9 cellular contexts compared by ENCODE assay signal in genomic region chr3:177193706-177194268, GRCh38. TPM values are rescaled to one million over a fixed set of nuclear protein-coding genes. Genes with fewer than 3 reads are reported as not detected.
A peak's percentile ranks its signal among the peaks of the same experiment; 100 is the strongest.
DNase-seq lines count a peak whose midpoint lies in the region; ATAC-seq, FAIRE-seq and TF ChIP-seq lines count a peak whose summit lies in the region.
"Had no signal": no experiment of that assay in that cellular context is flagged by ENCODE, and none has a peak within 500 bp of the region (broad histone marks: within the 10 kb centered on the region; RNA-seq: fewer than 3 reads in every experiment).

No MANE protein-coding gene starts in this region.

- H3F3A ChIP-seq in GM23338 (replicated peaks; ENCODE audit: low read depth): 0 out of 2 replicates have a peak, but pooled peaks cover 4% of the 10 kb centered on the region

- peaks cover 16% of the 10 kb centered on the region for H3K27me3 Mint-ChIP-seq in GM23338 (ENCODE audit: insufficient read depth, low read depth, poor library complexity)

- dilution Hi-C loops in endothelial cell of umbilical vein (cut with MboI; ENCODE audit: extremely low pct_ligation_motif_present, low sequenced_read_pairs): no loop called here

- CTCF ChIA-PET in endothelial cell of umbilical vein (lab: Charles Lee): no interaction called here

- H3K4me3 ChIP-seq in GM23338: peak overlapping the region; percentile 91
- H3K4me3 ChIP-seq in NT2/D1 (ENCODE audit: insufficient read length, low read depth): peak overlapping the region; percentile 78
- no peak overlapping the region for H3K4me3 ChIP-seq in endothelial cell of umbilical vein (replicated peaks in 1 of 3; ENCODE audit: insufficient read depth in 1 of 3, low read depth in 1 of 3, low read length in 3 of 3)
- peak overlapping the region; percentile 91 for H3K4me3 ChIP-seq in skeletal muscle cell (ENCODE audit: low read depth, low read length)
- H3K4me3 ChIP-seq in left lung: no peak overlapping the region

- H3K9ac ChIP-seq in NT2/D1 (ENCODE audit: insufficient read length, low read depth): peak overlapping the region; percentile 91
- no peak overlapping the region for H3K9ac ChIP-seq in endothelial cell of umbilical vein (replicated peaks; ENCODE audit: extremely low read depth, insufficient read depth, low read length)

- H4K20me1 ChIP-seq in GM23338 (replicated peaks; ENCODE audit: insufficient read depth): peaks cover 58% of the 10 kb centered on the region
- H4K20me1 ChIP-seq in endothelial cell of umbilical vein (replicated peaks; ENCODE audit: control insufficient read depth, extremely low read depth, insufficient read depth, low read length): peaks cover 6% of the 10 kb centered on the region

- peak overlapping the region; percentile 24; the same call in 1 of the 2 replicates for H3K27ac ChIP-seq in GM23338 (ENCODE audit: low read depth)
- no peak overlapping the region for H3K27ac ChIP-seq in endothelial cell of umbilical vein (ENCODE audit: insufficient read depth, low read depth, low read length)
- no peak overlapping the region for H3K27ac ChIP-seq in left lung

- H3K4me3 Mint-ChIP-seq in GM23338: peak overlapping the region; percentile 95

- no peaks in the 10 kb centered on the region for H3K27me3 ChIP-seq in GM23338 (ENCODE audit: insufficient read depth)
- H3K27me3 ChIP-seq in NT2/D1 (ENCODE audit: insufficient read depth, insufficient read length): no peaks in the 10 kb centered on the region
- H3K27me3 ChIP-seq in endothelial cell of umbilical vein (ENCODE audit: control insufficient read depth in 2 of 2, insufficient read depth in 2 of 2, low read length in 2 of 2): no peaks in the 10 kb centered on the region
- H3K27me3 ChIP-seq in left lung: no peaks in the 10 kb centered on the region

- peaks cover 41% of the 10 kb centered on the region for H3K4me1 ChIP-seq in GM23338 (ENCODE audit: insufficient read depth)
- no peaks in the 10 kb centered on the region for H3K4me1 ChIP-seq in NT2/D1 (ENCODE audit: insufficient read depth, insufficient read length)
- peaks cover 26% of the 10 kb centered on the region for H3K4me1 ChIP-seq in endothelial cell of umbilical vein (ENCODE audit: control insufficient read depth, extremely low read depth, insufficient read depth, low read length)
- H3K4me1 ChIP-seq in left lung: peaks cover 10 to 54% of the 10 kb centered on the region in 2 donors

- POLR2A ChIA-PET in endothelial cell of umbilical vein (lab: Charles Lee): interaction anchor here (1.1 kb wide), 1 partner anchor 146 kb away, joined by 3 read pairs; no protein-coding TSS in a partner anchor

- peak overlapping the region; percentile 86 for H3K4me2 ChIP-seq in GM23338
- H3K4me2 ChIP-seq in endothelial cell of umbilical vein (ENCODE audit: insufficient read depth, low read length): peak overlapping the region; percentile 66

- no peaks in the 10 kb centered on the region for H3K36me3 ChIP-seq in GM23338 (ENCODE audit: insufficient read depth)
- peaks cover 9% of the 10 kb centered on the region for H3K36me3 ChIP-seq in NT2/D1 (ENCODE audit: insufficient read depth, insufficient read length, low read length)
- no peaks in the 10 kb centered on the region for H3K36me3 ChIP-seq in endothelial cell of umbilical vein (ENCODE audit: control insufficient read depth in 2 of 2, extremely low read depth in 1 of 2, insufficient read depth in 2 of 2, low read length in 2 of 2)
- no peaks in the 10 kb centered on the region for H3K36me3 ChIP-seq in left lung

- H2AFZ ChIP-seq in GM23338 (no peak overlapping the region), endothelial cell of umbilical vein (ENCODE audit: low read depth, low read length) (no peak overlapping the region)

- H3K9me3 Mint-ChIP-seq in GM23338: no peaks in the 10 kb centered on the region

- H3K79me2 ChIP-seq in GM23338 (replicated peaks; ENCODE audit: insufficient read depth) (peaks cover 78% of the 10 kb centered on the region), endothelial cell of umbilical vein (ENCODE audit: control insufficient read depth, insufficient read depth, low read length) (peaks cover 79% of the 10 kb centered on the region)

- TF ChIP-seq CTCF in GM23338 (conservative IDR thresholded peaks at IDR 0.05; ENCODE audit: low read depth in 2 of 2) (no peak), endothelial cell of umbilical vein (IDR thresholded peaks at IDR 0.05; ENCODE audit: extremely low read depth in 1 of 2, insufficient read depth in 1 of 2, low read depth in 1 of 2, low read length in 2 of 2) (no peak), left lung (IDR thresholded peaks at IDR 0.05) (no peak)

- no peak for FAIRE-seq in endothelial cell of umbilical vein (lab: Jason Lieb, UNC)

- no peaks in the 10 kb centered on the region for H3K9me1 ChIP-seq in endothelial cell of umbilical vein (replicated peaks; ENCODE audit: control insufficient read depth, extremely low read depth, insufficient read depth, low read length)

- intact Hi-C loops in endothelial cell of umbilical vein (cut with micrococcal nuclease) (loop anchor here (10.0 kb wide), 1 partner anchor 881 kb away; no protein-coding TSS in a partner anchor), left lung (cut with DNase I) (loop anchor here in 1 of 2 donors (10.0 kb wide), 1 partner anchor 139 kb away; no protein-coding TSS in a partner anchor)

- H3K4me1 Mint-ChIP-seq in GM23338: peaks cover 47% of the 10 kb centered on the region

- H3K9me2 ChIP-seq in GM23338 (ENCODE audit: insufficient read depth): no peaks in the 10 kb centered on the region

- no peaks in the 10 kb centered on the region for H3K9me3 ChIP-seq in NT2/D1 (ENCODE audit: insufficient read depth, low read length)
- no peaks in the 10 kb centered on the region for H3K9me3 ChIP-seq in endothelial cell of umbilical vein (replicated peaks; ENCODE audit: control insufficient read depth, insufficient read depth, low read length)
- H3K9me3 ChIP-seq in left lung: no peaks in the 10 kb centered on the region

- BruUV-seq in endothelial cell of umbilical vein (replicated peaks; lab: Mats Ljungman, UMichigan): no TSS peak

- no peak for ATAC-seq in GM23338
- no peak for ATAC-seq in left lung
- no peak for ATAC-seq in GM19452 (IDR thresholded peaks at IDR 0.05; ENCODE audit: unreplicated experiment)

- H3K27ac Mint-ChIP-seq in GM23338: 0 out of 2 replicates have a peak overlapping the region, but pooled peaks have one; percentile 28

- DNase-seq in GM23338 (ENCODE audit: low spot score) (no peak), NT2/D1 (ENCODE audit: low read depth, low spot score) (no peak), endothelial cell of umbilical vein (ENCODE audit: low read depth, low spot score) (no peak), skeletal muscle cell (ENCODE audit: low read depth) (no peak), left lung (no peak)
- DNase-seq in stimulated activated CD4-positive, alpha-beta T cell treated with anti-CD3 and anti-CD28 coated beads, Interleukin-4, amount 100 ng/mL, for 4 hours: no peak
- no peak for DNase-seq in stimulated activated CD4-positive, alpha-beta T cell treated with anti-CD3 and anti-CD28 coated beads, Interleukin-4, amount 100 ng/mL, for 1 hour
- DNase-seq: stimulated activated CD4-positive, alpha-beta T cell treated with anti-CD3 and anti-CD28 coated beads, Interleukin-15, amount 100 ng/mL, for 24 hours had no signal

- no peak for TF ChIP-seq POLR2A in endothelial cell of umbilical vein (IDR thresholded peaks at IDR 0.05; ENCODE audit: low read depth, low read length)

- peaks cover 28% of the 10 kb centered on the region for H3K36me3 Mint-ChIP-seq in GM23338 (ENCODE audit: low read depth)

TF ChIP-seq in GM23338, 12 proteins besides CTCF, POLR2A, EP300 and RAD21:
- TF ChIP-seq EZH2 (IDR thresholded peaks at IDR 0.05; ENCODE audit: low read depth, unreplicated experiment) (no peak), NANOG (IDR thresholded peaks at IDR 0.05; ENCODE audit: borderline replicate concordance) (no peak)

TF ChIP-seq in endothelial cell of umbilical vein, 7 proteins besides CTCF, POLR2A, EP300 and RAD21:
- TF ChIP-seq GATA2 (IDR thresholded peaks at IDR 0.05; ENCODE audit: insufficient read depth, insufficient read length, low read depth, low read length) (no peak), POLR2AphosphoS5 (IDR thresholded peaks at IDR 0.05; ENCODE audit: insufficient read depth, low read depth, low read length) (no peak), MYC (IDR thresholded peaks at IDR 0.05; ENCODE audit: low read depth, low read length) (no peak), MAX (IDR thresholded peaks at IDR 0.05; ENCODE audit: insufficient read depth, insufficient read length) (no peak), FOS (IDR thresholded peaks at IDR 0.05; ENCODE audit: borderline replicate concordance, insufficient read depth, low read length) (no peak), EZH2 (IDR thresholded peaks at IDR 0.05; ENCODE audit: borderline replicate concordance, low read depth, low read length, severe bottlenecking) (no peak), JUN (IDR thresholded peaks at IDR 0.05; ENCODE audit: borderline replicate concordance, insufficient read depth, insufficient read length, low read depth) (no peak)
TF ChIP-seq in endothelial cell of umbilical vein: peak in this region for 0.

RNA-seq across cellular contexts. Expression of gene TBL1XR1, which starts 3.5 kb away (rescaled TPM):
- 122 and 130 TPM in 2 replicates for total RNA-seq in GM23338 (2014; rRNA removed; shearing (Covaris generic))
- polyA plus RNA-seq in GM23338 (2016; fragmentation: Nextera tagmentation; extraction: Ambion mirVana) (37.7 and 49.6 TPM in 2 replicates), endothelial cell of umbilical vein (26.5 and 26.9 TPM in 2 replicates)
- total RNA-seq in endothelial cell of umbilical vein (146 and 152 TPM in 2 replicates), left lung (100 to 1,000 TPM; 152 to 163 TPM)
- polyA plus RNA-seq in endothelial cell of umbilical vein (2011; cell fraction: cytosol; rRNA removed): 24.3 and 31.9 TPM in 2 replicates
- polyA plus RNA-seq in endothelial cell of umbilical vein (2011; cell fraction: nucleus; rRNA removed): 71.4 and 72.3 TPM in 2 replicates
- polyA plus RNA-seq in endothelial cell of umbilical vein (2012): 35.7 and 49.3 TPM in 2 replicates
- polyA minus RNA-seq in endothelial cell of umbilical vein: 373 and 501 TPM in 2 replicates
- 262 TPM for polyA minus RNA-seq in endothelial cell of umbilical vein (2011; cell fraction: cytosol; rRNA and poly(A)+ RNA removed)
- 229 and 284 TPM in 2 replicates for polyA minus RNA-seq in endothelial cell of umbilical vein (2011; cell fraction: nucleus; rRNA and poly(A)+ RNA removed)

Comparison
In these comparisons a context has a peak if more than half of its experiments do, and no peak if none do; other contexts are left out.
1. H3K4me3 ChIP-seq: peak in GM23338 (single experiment), NT2/D1 (single experiment) and skeletal muscle cell (single experiment); none in endothelial cell of umbilical vein (0 of 3) and left lung (0 of 2).